ENCODE assay signal across 14 cellular contexts in genomic region chr12:121749267-121749666, GRCh38. TPM values are rescaled to one million over a fixed set of nuclear protein-coding genes. Genes with fewer than 3 reads are reported as not detected.
DNase-seq lines count a peak whose midpoint lies in the region; ATAC-seq and TF ChIP-seq lines count a peak whose summit lies in the region.
"Had no signal": no experiment of that assay in that cellular context is flagged by ENCODE, and none has a peak within 500 bp of the region (broad histone marks: within the 10 kb centered on the region; RNA-seq: fewer than 3 reads in every experiment).

No MANE protein-coding gene starts in this region.

- no peak for ATAC-seq in mucosa of descending colon

- H3K27me3 Mint-ChIP-seq in CD4-positive, alpha-beta memory T cell, result no peaks in the 10 kb centered on the region
- peaks cover 3% of the 10 kb centered on the region; the same call in 1 of the 2 replicates for H3K27me3 Mint-ChIP-seq in HFFc6 (ENCODE audit: insufficient read depth)
- H3K27me3 Mint-ChIP-seq in nephron (ENCODE audit: low read depth), result no peaks in the 10 kb centered on the region

- CTCF ChIA-PET in CD4-positive, alpha-beta memory T cell (lab: Charles Lee; ENCODE audit: partially characterized antibody), result interaction anchor here (0.9 kb wide), 1 partner anchor 13 kb away, joined by 4 read pairs; no protein-coding TSS in a partner anchor

- intact Hi-C loops in CD4-positive, alpha-beta memory T cell (cut with micrococcal nuclease), result no loop called here
- intact Hi-C loops in adrenal gland (cut with DNase I), result no loop called here
- intact Hi-C loops in dorsolateral prefrontal cortex (cut with DNase I), result no loop called here
- intact Hi-C loops in mucosa of descending colon (cut with DNase I, micrococcal nuclease), result no loop called here

- no peak for DNase-seq in CD4-positive, alpha-beta memory T cell
- no peak for DNase-seq in HFFc6
- peak in 5 of 7 donors; percentile 31 to 69 (median 61) for DNase-seq in adrenal gland
- DNase-seq in dorsolateral prefrontal cortex, result no peak
- no peak for DNase-seq in mucosa of descending colon
- no peak for DNase-seq in occipital lobe (lab: John Stamatoyannopoulos, UW)
- DNase-seq: C1 segment of cervical spinal cord; DND-41; effector CD8-positive, alpha-beta T cell; NCI-H2081 treated with DMSO at 0.1 percent for 48 hours; NCI-H524 treated with DMSO at 0.1 percent for 48 hours; substantia nigra had no signal

- H3K27ac Mint-ChIP-seq in CD4-positive, alpha-beta memory T cell, result peak overlapping the region in 5 of 7 donors; percentile 41 to 80 (median 55)
- H3K27ac Mint-ChIP-seq in HFFc6 (peak overlapping the region; percentile 92), nephron (peak overlapping the region; percentile 85 to 92 (median 90))

- no peak overlapping the region for H3K27ac ChIP-seq in CD4-positive, alpha-beta memory T cell (ENCODE audit: low read depth, low read length)
- H3K27ac ChIP-seq in adrenal gland, result peak overlapping the region; percentile 52 to 90 (median 85)
- no peak overlapping the region for H3K27ac ChIP-seq in dorsolateral prefrontal cortex
- H3K27ac ChIP-seq: VCaP had no signal

- H3K27me3 ChIP-seq in CD4-positive, alpha-beta memory T cell (ENCODE audit: insufficient read depth, low read length), result no peaks in the 10 kb centered on the region
- H3K27me3 ChIP-seq in adrenal gland (no peaks in the 10 kb centered on the region), dorsolateral prefrontal cortex (no peaks in the 10 kb centered on the region)

- no peaks in the 10 kb centered on the region for H3K9me3 ChIP-seq in CD4-positive, alpha-beta memory T cell (ENCODE audit: control insufficient read depth in 1 of 2, low read length in 2 of 2)
- H3K9me3 ChIP-seq in adrenal gland (replicated peaks in 1 of 3) (no peaks in the 10 kb centered on the region), mucosa of descending colon (no peaks in the 10 kb centered on the region)

- H3K4me1 Mint-ChIP-seq in CD4-positive, alpha-beta memory T cell, result peaks cover 0 to 5% (median 4%) of the 10 kb centered on the region in 4 donors
- H3K4me1 Mint-ChIP-seq in HFFc6 (ENCODE audit: low read depth) (peaks cover 14% of the 10 kb centered on the region), nephron (peaks cover 12% of the 10 kb centered on the region)

- peaks cover 0 to 3% of the 10 kb centered on the region in 2 donors for H3K36me3 Mint-ChIP-seq in CD4-positive, alpha-beta memory T cell
- peaks cover 8% of the 10 kb centered on the region; the same call in 1 of the 2 replicates for H3K36me3 Mint-ChIP-seq in HFFc6 (ENCODE audit: low read depth)
- peaks cover 4% of the 10 kb centered on the region for H3K36me3 Mint-ChIP-seq in nephron (ENCODE audit: low read depth)

- 47 to 54% (median 52%) methylated on average over 10 of the region's 10 CpGs for WGBS in adrenal gland, 4 donors

- H3K9me3 Mint-ChIP-seq in CD4-positive, alpha-beta memory T cell, result no peaks in the 10 kb centered on the region
- H3K9me3 Mint-ChIP-seq in HFFc6 (no peaks in the 10 kb centered on the region), nephron (no peaks in the 10 kb centered on the region)

- H3K36me3 ChIP-seq in CD4-positive, alpha-beta memory T cell (ENCODE audit: insufficient read depth, low read length), result no peaks in the 10 kb centered on the region
- H3K36me3 ChIP-seq in adrenal gland (replicated peaks in 1 of 2) (no peaks in the 10 kb centered on the region), mucosa of descending colon (ENCODE audit: low read depth) (no peaks in the 10 kb centered on the region)

- TF ChIP-seq CTCF in HFFc6 (IDR thresholded peaks at IDR 0.05) (no peak), adrenal gland (IDR thresholded peaks at IDR 0.05) (no peak), nephron (IDR thresholded peaks at IDR 0.05; ENCODE audit: unreplicated experiment in 3 of 3) (no peak), dorsolateral prefrontal cortex (IDR thresholded peaks at IDR 0.05 in 54 of 56, conservative IDR thresholded peaks at IDR 0.05 in 2 of 56; ENCODE audit: low read depth in 1 of 56, partially characterized antibody in 56 of 56) (no peak), mucosa of descending colon (IDR thresholded peaks at IDR 0.05) (no peak)

- POLR2A ChIA-PET in CD4-positive, alpha-beta memory T cell (lab: Charles Lee; ENCODE audit: partially characterized antibody), result no interaction called here

- no peak overlapping the region for H3K4me3 Mint-ChIP-seq in CD4-positive, alpha-beta memory T cell
- no peak overlapping the region; the same call in 1 of the 2 replicates for H3K4me3 Mint-ChIP-seq in HFFc6
- no peak overlapping the region for H3K4me3 Mint-ChIP-seq in nephron

- peaks cover 8% of the 10 kb centered on the region for H3K4me1 ChIP-seq in CD4-positive, alpha-beta memory T cell (ENCODE audit: insufficient read depth, low read length)
- H3K4me1 ChIP-seq in adrenal gland (replicated peaks in 1 of 2) (peaks cover 12 to 14% of the 10 kb centered on the region in 2 donors), mucosa of descending colon (ENCODE audit: low read depth) (no peaks in the 10 kb centered on the region)

- TF ChIP-seq POLR2A in adrenal gland (IDR thresholded peaks at IDR 0.05), result no peak

- no peak overlapping the region for H3K4me3 ChIP-seq in CD4-positive, alpha-beta memory T cell (ENCODE audit: low read length in 2 of 2)
- H3K4me3 ChIP-seq in adrenal gland (no peak overlapping the region), dorsolateral prefrontal cortex (no peak overlapping the region), mucosa of descending colon (no peak overlapping the region)

RNA-seq across cellular contexts. Expression of gene TMEM120B, which starts 36.7 kb away (rescaled TPM):
- total RNA-seq in CD4-positive, alpha-beta memory T cell, result 10 to 100 TPM; 11.3 to 12.8 TPM
- polyA plus RNA-seq in CD4-positive, alpha-beta memory T cell, result 1 to 10 TPM; 3.3 to 3.5 TPM
- total RNA-seq in HFFc6 (2021; fragmentation: NEBNext Ultra II Directional; extraction: Animal tissue kit (Norgen Biotek cat#: 25700)), result 10 to 100 TPM in 5 of 6 experiments, 1 to 10 TPM in 1; 9.7 to 13.8 (median 12.6) TPM
- 10 to 100 TPM in 3 of 8 donors, 1 to 10 TPM in 5; 4.6 to 18.6 (median 8.4) TPM for total RNA-seq in adrenal gland
- 10 to 100 TPM in 2 of 3 donors, 1 to 10 TPM in 1; 7.7 to 19.7 (median 11.7) TPM for polyA plus RNA-seq in adrenal gland
- 10 to 100 TPM in 119 of 120 experiments, 1 to 10 TPM in 1; 10.0 to 30.1 (median 19.2) TPM for total RNA-seq in dorsolateral prefrontal cortex
- total RNA-seq in mucosa of descending colon, result 10 to 100 TPM in 1 of 3 donors, 1 to 10 TPM in 2; 6.0 to 10.3 (median 6.4) TPM
- 13.7 TPM for total RNA-seq in occipital lobe

RNA-seq across cellular contexts. Expression of gene RHOF, which starts 44.2 kb away (rescaled TPM):
- total RNA-seq in CD4-positive, alpha-beta memory T cell, result 100 to 1,000 TPM; 137 to 138 TPM
- polyA plus RNA-seq in CD4-positive, alpha-beta memory T cell, result 100 to 1,000 TPM in 1 of 2 donors, 10 to 100 TPM in 1; 72.6 to 106 TPM
- total RNA-seq in HFFc6 (2021; fragmentation: NEBNext Ultra II Directional; extraction: Animal tissue kit (Norgen Biotek cat#: 25700)), result 1 to 10 TPM; 3.2 to 4.2 (median 3.6) TPM
- total RNA-seq in adrenal gland, result 10 to 100 TPM in 7 of 8 donors, 1 to 10 TPM in 1; 7.7 to 49.5 (median 24.9) TPM
- polyA plus RNA-seq in adrenal gland, result 10 to 100 TPM in 1 of 3 donors, 1 to 10 TPM in 2; 4.1 to 14.5 (median 9.3) TPM
- total RNA-seq in dorsolateral prefrontal cortex, result 10 to 100 TPM; 18.1 to 42.5 (median 27.4) TPM
- total RNA-seq in mucosa of descending colon, result 10 to 100 TPM; 45.5 to 86.7 (median 83.2) TPM
- 14.5 TPM for total RNA-seq in occipital lobe

RNA-seq across cellular contexts. Expression of gene SETD1B, which starts 54.5 kb away (rescaled TPM):
- total RNA-seq in CD4-positive, alpha-beta memory T cell, result 10 to 100 TPM; 67.1 to 69.3 TPM
- 1 to 10 TPM in 1 of 2 donors, under 1 TPM in 1; 0.13 to 3.3 TPM for polyA plus RNA-seq in CD4-positive, alpha-beta memory T cell
- 10 to 100 TPM; 18.5 to 22.0 (median 20.9) TPM for total RNA-seq in HFFc6 (2021; fragmentation: NEBNext Ultra II Directional; extraction: Animal tissue kit (Norgen Biotek cat#: 25700))
- total RNA-seq in adrenal gland (10 to 100 TPM in 7 of 8 donors, 1 to 10 TPM in 1; 5.3 to 25.9 (median 13.6) TPM), dorsolateral prefrontal cortex (10 to 100 TPM; 15.5 to 29.9 (median 23.0) TPM), mucosa of descending colon (10 to 100 TPM; 23.8 to 38.3 (median 27.5) TPM), occipital lobe (2.3 TPM)
- 10 to 100 TPM in 1 of 3 donors, 1 to 10 TPM in 2; 5.0 to 27.3 (median 9.0) TPM for polyA plus RNA-seq in adrenal gland

Comparison
In these comparisons a context has a peak if more than half of its experiments do, and no peak if none do; other contexts are left out.
1. DNase-seq: peak in adrenal gland (5 of 7); none in CD4-positive, alpha-beta memory T cell (0 of 5), HFFc6 (single experiment), dorsolateral prefrontal cortex (0 of 10), mucosa of descending colon (0 of 3) and occipital lobe (single experiment).
2. H3K27ac ChIP-seq: peak in adrenal gland (5 of 5); none in CD4-positive, alpha-beta memory T cell (single experiment) and dorsolateral prefrontal cortex (0 of 59).
3. Peak in every context shown above with its lines, with median percentiles within 50 percentile points of each other: H3K27ac Mint-ChIP-seq.